In genomic region chr1:248444602-248445001, GRCh38 we compare ENCODE assay signal across 1 cellular context.
TF ChIP-seq lines count a peak whose summit lies in the region.
"Not testable (repeated sequence)": the region's sequence is repeated elsewhere in the genome, so short reads cannot be mapped to it uniquely, and the experiment has no call there.

No MANE protein-coding gene starts in this region.

TF ChIP-seq in K562, 482 proteins besides CTCF, POLR2A, EP300 and RAD21:
- TF ChIP-seq PBX2 (CRISPR knock-in tag; IDR thresholded peaks at IDR 0.05; ENCODE audit: low read depth), result not testable (repeated sequence)
- TF ChIP-seq PBX2 (tag; conservative IDR thresholded peaks at IDR 0.05; ENCODE audit: low read depth), result 0 out of 2 replicates have a peak, but pooled peaks have one; percentile 42
- peak; percentile 40 for TF ChIP-seq MEIS2 (IDR thresholded peaks at IDR 0.05; ENCODE audit: partially characterized antibody)
- 0 out of 2 replicates have a peak, but pooled peaks have one; percentile 42 for TF ChIP-seq ZNF57 (CRISPR knock-in tag; IDR thresholded peaks at IDR 0.05)
- TF ChIP-seq PKNOX1 (IDR thresholded peaks at IDR 0.05), result peak; percentile 22; the same call in 1 of the 2 replicates
- TF ChIP-seq ZNF766 (CRISPR knock-in tag; conservative IDR thresholded peaks at IDR 0.05), result 0 out of 2 replicates have a peak, but pooled peaks have one; percentile 42
- TF ChIP-seq SOX6 (IDR thresholded peaks at IDR 0.05), result peak; percentile 53; the same call in 1 of the 2 replicates
